In the genomic region with DNA sequence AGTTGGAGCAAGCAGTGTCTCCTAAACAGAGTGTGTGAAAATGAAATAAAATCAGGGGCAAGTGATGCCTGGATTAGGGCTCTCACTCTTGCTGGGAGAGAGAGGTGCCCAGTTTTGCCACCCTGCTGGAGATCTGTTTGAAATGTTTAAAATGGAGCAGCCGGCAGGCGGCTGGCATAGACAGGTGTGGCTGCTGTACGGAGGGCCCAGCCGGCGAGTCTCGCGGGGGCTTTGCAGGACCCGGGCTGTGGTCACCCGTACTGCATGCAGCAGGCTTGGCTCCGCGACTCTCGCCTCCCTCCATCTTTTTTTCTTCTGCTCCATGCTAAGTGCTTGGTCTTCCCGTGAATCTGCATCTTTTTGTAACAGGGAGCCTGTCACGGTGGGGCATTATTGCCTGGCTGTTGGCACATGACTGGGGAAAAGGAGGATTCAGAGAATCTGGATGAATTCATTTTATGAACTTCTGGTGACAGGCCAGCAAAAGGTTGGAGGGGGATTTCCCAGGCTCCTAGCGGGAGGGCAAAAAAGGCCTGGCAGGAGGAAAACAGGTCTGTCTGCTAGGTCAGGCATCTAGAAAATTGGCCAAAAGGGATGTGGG, we compare ENCODE assay signal across 8 cellular contexts. TPM values are rescaled to one million over a fixed set of nuclear protein-coding genes. Genes with fewer than 3 reads are reported as not detected.
DNase-seq lines count a peak whose midpoint lies in the region; ATAC-seq and TF ChIP-seq lines count a peak whose summit lies in the region.

No MANE protein-coding gene starts in this region.

- H3K9me3 Mint-ChIP-seq in activated T-cell treated with anti-CD3 and anti-CD28 coated beads, Interleukin-2, amount 50 U/mL, for 4 hours, result no peaks in the 10 kb centered on the region
- H3K9me3 Mint-ChIP-seq in activated CD8-positive, alpha-beta T cell treated with anti-CD3 and anti-CD28 coated beads, Interleukin-2, amount 10 ng/mL, durations not matched to agents 7 days and 5 days (ENCODE audit: insufficient read depth), result no peaks in the 10 kb centered on the region

- no peaks in the 10 kb centered on the region for H3K36me3 ChIP-seq in gastrocnemius medialis

- no peak for DNase-seq in activated T-cell treated with anti-CD3 and anti-CD28 coated beads, Interleukin-2, amount 50 U/mL, for 4 hours
- DNase-seq in activated T-cell treated with anti-CD3 and anti-CD28 coated beads for 4 hours (no peak), right cardiac atrium (peak; percentile 22 to 67 (median 65)), gastrocnemius medialis (no peak), COLO668 (lab: John Stamatoyannopoulos, UW; ENCODE audit: unreplicated experiment) (no peak)
- DNase-seq in activated CD8-positive, alpha-beta T cell treated with anti-CD3 and anti-CD28 coated beads, Interleukin-2, amount 10 ng/mL, durations not matched to agents 7 days and 5 days, result no peak

- CTCF ChIA-PET in activated CD8-positive, alpha-beta T cell treated with anti-CD3 and anti-CD28 coated beads, Interleukin-2, amount 10 ng/mL, durations not matched to agents 7 days and 5 days (lab: Charles Lee), result interaction anchor here (1.0 to 9.4 kb wide), 3 partner anchors 12 to 111 kb away, joined by 6 to 205 read pairs (median 16); no protein-coding TSS in a partner anchor

- no peaks in the 10 kb centered on the region for H3K27me3 ChIP-seq in right cardiac atrium (ENCODE audit: control insufficient read depth, insufficient read depth)
- no peaks in the 10 kb centered on the region for H3K27me3 ChIP-seq in gastrocnemius medialis

- intact Hi-C loops in right cardiac atrium (cut with DNase I), result no loop called here
- intact Hi-C loops in gastrocnemius medialis (cut with DNase I; ENCODE audit: low total_unique reads), result loop anchor here (5.0 kb wide), 1 partner anchor 47 kb away; no protein-coding TSS in a partner anchor

- H3K4me1 Mint-ChIP-seq in activated T-cell treated with anti-CD3 and anti-CD28 coated beads, Interleukin-2, amount 50 U/mL, for 4 hours (ENCODE audit: low read depth), result peaks cover 22% of the 10 kb centered on the region
- peaks cover 23% of the 10 kb centered on the region for H3K4me1 Mint-ChIP-seq in activated CD8-positive, alpha-beta T cell treated with anti-CD3 and anti-CD28 coated beads, Interleukin-2, amount 10 ng/mL, durations not matched to agents 7 days and 5 days (ENCODE audit: low read depth)

- H3K36me3 Mint-ChIP-seq in activated T-cell treated with anti-CD3 and anti-CD28 coated beads, Interleukin-2, amount 50 U/mL, for 4 hours (ENCODE audit: insufficient read depth), result peaks cover 7% of the 10 kb centered on the region
- H3K36me3 Mint-ChIP-seq in activated CD8-positive, alpha-beta T cell treated with anti-CD3 and anti-CD28 coated beads, Interleukin-2, amount 10 ng/mL, durations not matched to agents 7 days and 5 days (ENCODE audit: low read depth), result peaks cover 6% of the 10 kb centered on the region

- TF ChIP-seq CTCF in gastrocnemius medialis (IDR thresholded peaks at IDR 0.05 in 4 of 5, conservative IDR thresholded peaks at IDR 0.05 in 1 of 5), result no peak

- peak overlapping the region; percentile 99 for H3K4me3 ChIP-seq in right cardiac atrium (ENCODE audit: low read length)
- H3K4me3 ChIP-seq in gastrocnemius medialis, result peak overlapping the region; percentile 86 to 100 (median 94)

- peaks cover 6% of the 10 kb centered on the region for H3K27me3 Mint-ChIP-seq in activated T-cell treated with anti-CD3 and anti-CD28 coated beads, Interleukin-2, amount 50 U/mL, for 4 hours (ENCODE audit: low read depth)
- H3K27me3 Mint-ChIP-seq in activated CD8-positive, alpha-beta T cell treated with anti-CD3 and anti-CD28 coated beads, Interleukin-2, amount 10 ng/mL, durations not matched to agents 7 days and 5 days (ENCODE audit: low read depth), result peaks cover 20% of the 10 kb centered on the region

- POLR2A ChIA-PET in activated CD8-positive, alpha-beta T cell treated with anti-CD3 and anti-CD28 coated beads, Interleukin-2, amount 10 ng/mL, durations not matched to agents 7 days and 5 days (lab: Charles Lee), result interaction anchor here (0.6 kb wide), 1 partner anchor 431 kb away, joined by 3 read pairs; no protein-coding TSS in a partner anchor

- H3K27ac Mint-ChIP-seq in activated CD8-positive, alpha-beta T cell treated with anti-CD3 and anti-CD28 coated beads, Interleukin-2, amount 10 ng/mL, durations not matched to agents 7 days and 5 days, result no peak overlapping the region

- peak overlapping the region; percentile 87 for H3K4me3 Mint-ChIP-seq in activated T-cell treated with anti-CD3 and anti-CD28 coated beads, Interleukin-2, amount 50 U/mL, for 4 hours
- peak overlapping the region; percentile 74 for H3K4me3 Mint-ChIP-seq in activated CD8-positive, alpha-beta T cell treated with anti-CD3 and anti-CD28 coated beads, Interleukin-2, amount 10 ng/mL, durations not matched to agents 7 days and 5 days

- peaks cover 3% of the 10 kb centered on the region for H3K4me1 ChIP-seq in right cardiac atrium (ENCODE audit: control insufficient read depth, insufficient read depth, low read length)
- H3K4me1 ChIP-seq in gastrocnemius medialis, result peaks cover 22 to 24% of the 10 kb centered on the region in 2 donors

- H3K9me3 ChIP-seq in right cardiac atrium (ENCODE audit: control insufficient read depth, low read length), result no peaks in the 10 kb centered on the region
- H3K9me3 ChIP-seq in gastrocnemius medialis, result no peaks in the 10 kb centered on the region

- no peak for ATAC-seq in activated T-cell treated with anti-CD3 and anti-CD28 coated beads, Interleukin-2, amount 50 U/mL, for 4 hours
- ATAC-seq in activated CD8-positive, alpha-beta T cell treated with anti-CD3 and anti-CD28 coated beads, Interleukin-2, amount 10 ng/mL, durations not matched to agents 7 days and 5 days, result no peak
- ATAC-seq in right cardiac atrium (peak in 1 of 2 donors; percentile 3), gastrocnemius medialis (no peak), HG02571 (IDR thresholded peaks at IDR 0.05; ENCODE audit: unreplicated experiment) (no peak), GM21786 (IDR thresholded peaks at IDR 0.05; ENCODE audit: unreplicated experiment) (no peak)

- peak overlapping the region; percentile 11 for H3K27ac ChIP-seq in right cardiac atrium (ENCODE audit: low read length)
- peak overlapping the region; percentile 82 to 94 (median 88) for H3K27ac ChIP-seq in gastrocnemius medialis

- 9% methylated on average over 15 of the region's 15 CpGs for WGBS in right cardiac atrium

- in situ Hi-C loops in gastrocnemius medialis (cut with MboI; ENCODE audit: low sequenced_read_pairs in 4 of 4), result loop anchor here in 2 of 4 donors (5.0 kb wide), 2 partner anchors 107 to 117 kb away; a partner anchor contains a TSS

- no peak for TF ChIP-seq POLR2A in gastrocnemius medialis (IDR thresholded peaks at IDR 0.05)

RNA-seq across cellular contexts. Expression of a gene that starts 1.8 kb away (rescaled TPM):
- total RNA-seq in activated T-cell treated with anti-CD3 and anti-CD28 coated beads, Interleukin-2, amount 50 U/mL, for 4 hours, result 10 to 100 TPM; 18.8 to 30.5 (median 25.0) TPM
- 10 to 100 TPM in 1 of 2 experiments, 1 to 10 TPM in 1; 8.5 to 11.1 TPM for total RNA-seq in activated CD8-positive, alpha-beta T cell treated with anti-CD3 and anti-CD28 coated beads, Interleukin-2, amount 10 ng/mL, durations not matched to agents 7 days and 5 days
- total RNA-seq in right cardiac atrium (10 to 100 TPM; 10.8 to 19.6 (median 13.7) TPM), gastrocnemius medialis (10 to 100 TPM; 21.7 to 37.1 (median 30.2) TPM)
- 10.7 TPM for polyA plus RNA-seq in right cardiac atrium

RNA-seq across cellular contexts. Expression of a gene that starts 15.7 kb away (rescaled TPM):
- total RNA-seq in activated T-cell treated with anti-CD3 and anti-CD28 coated beads, Interleukin-2, amount 50 U/mL, for 4 hours, result 10 to 100 TPM; 49.3 to 61.8 (median 58.4) TPM
- total RNA-seq in activated CD8-positive, alpha-beta T cell treated with anti-CD3 and anti-CD28 coated beads, Interleukin-2, amount 10 ng/mL, durations not matched to agents 7 days and 5 days, result 10 to 100 TPM; 58.3 to 63.5 TPM
- total RNA-seq in right cardiac atrium, result 10 to 100 TPM; 35.0 to 62.3 (median 47.2) TPM
- polyA plus RNA-seq in right cardiac atrium, result 17.4 TPM
- 10 to 100 TPM; 12.9 to 31.3 (median 19.5) TPM for total RNA-seq in gastrocnemius medialis

Comparison
In these comparisons a context has a peak if more than half of its experiments do, and no peak if none do; other contexts are left out.
1. DNase-seq: peak in right cardiac atrium (3 of 3); none in activated T-cell treated with anti-CD3 and anti-CD28 coated beads, Interleukin-2, amount 50 U/mL, for 4 hours (single experiment), activated T-cell treated with anti-CD3 and anti-CD28 coated beads for 4 hours (single experiment), activated CD8-positive, alpha-beta T cell treated with anti-CD3 and anti-CD28 coated beads, Interleukin-2, amount 10 ng/mL, durations not matched to agents 7 days and 5 days (single experiment), gastrocnemius medialis (0 of 2) and COLO668 (single experiment).